ENCODE assay signal across 8 cellular contexts in the genomic region with DNA sequence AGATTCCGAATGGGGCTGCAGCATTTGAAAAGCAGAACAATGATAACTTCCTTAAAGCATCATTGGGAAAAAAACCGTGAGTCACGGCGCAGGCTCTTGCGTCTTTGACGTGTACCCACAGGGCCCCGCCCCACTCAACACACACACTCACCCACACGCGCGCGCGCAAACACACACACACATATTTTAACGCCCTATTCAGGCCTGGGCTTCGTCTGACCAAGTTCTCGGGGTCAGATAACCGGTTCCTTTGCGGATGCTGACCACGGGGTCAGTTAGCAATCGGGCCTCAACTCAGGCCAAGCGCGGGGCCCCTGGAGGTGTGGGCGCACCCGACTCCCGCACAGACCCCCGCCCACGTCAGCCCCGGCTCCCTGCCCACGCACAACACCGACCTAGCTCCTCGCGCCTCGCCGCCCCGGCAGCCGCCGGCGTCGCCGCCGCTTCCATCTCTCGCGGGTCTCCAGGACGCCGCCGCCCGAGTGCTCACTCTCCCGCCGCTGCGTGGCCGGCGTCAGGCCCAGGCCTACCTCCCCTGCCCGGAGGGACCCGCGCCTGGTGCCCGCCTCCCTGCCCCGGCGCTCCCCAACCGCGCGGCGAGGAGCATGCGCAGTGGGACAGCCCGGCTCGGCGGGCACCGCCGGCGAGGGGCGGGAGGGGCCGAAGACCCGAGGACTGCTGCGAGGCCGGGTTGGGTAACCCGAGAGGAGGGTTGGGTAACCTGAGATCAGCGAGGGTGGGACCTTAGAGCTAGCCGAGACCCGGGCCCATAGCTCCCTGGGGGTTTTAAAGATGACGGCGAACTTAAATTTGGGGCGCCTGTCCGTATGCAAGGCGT. TPM values are rescaled to one million over a fixed set of nuclear protein-coding genes. Genes with fewer than 3 reads are reported as not detected.
DNase-seq lines count a peak whose midpoint lies in the region; ATAC-seq and TF ChIP-seq lines count a peak whose summit lies in the region.

A gene (minus strand): TSS at position 609 of the 838 bp plus-strand sequence. CDS start 159 bp downstream, at position 450.

- no peaks in the 10 kb centered on the region for H3K9me3 ChIP-seq in right atrium auricular region
- no peaks in the 10 kb centered on the region for H3K9me3 ChIP-seq in psoas muscle

- DNase-seq in GM13976 (ENCODE audit: low spot score): peak; percentile 86
- DNase-seq in NCI-H1436 treated with DMSO at 0.1 percent for 48 hours (lab: John Stamatoyannopoulos, UW): peak; percentile 83
- DNase-seq in right atrium auricular region (ENCODE audit: low spot score): peak; percentile 98
- peak; percentile 90 to 93 for DNase-seq in psoas muscle

- H3K4me1 ChIP-seq in right atrium auricular region (peaks cover 0 to 4% of the 10 kb centered on the region in 2 donors), psoas muscle (peaks cover 6% of the 10 kb centered on the region), urinary bladder (ENCODE audit: insufficient read depth) (no peaks in the 10 kb centered on the region)

- 0% methylated on average over 61 to 82 of the region's 82 CpGs for WGBS in psoas muscle, 3 donors
- under 1% methylated on average over 82 of the region's 82 CpGs for WGBS in urinary bladder

- ATAC-seq in HG02840 (IDR thresholded peaks at IDR 0.05; ENCODE audit: low FRiP score, unreplicated experiment) (peak; percentile 86), psoas muscle (peak; percentile 92 to 96 (median 95))

- in situ Hi-C loops in GM13976 (cut with MboI; ENCODE audit: low sequenced_read_pairs, unreplicated experiment): no loop called here

- TF ChIP-seq CTCF in GM13976 (IDR thresholded peaks at IDR 0.05; ENCODE audit: borderline replicate concordance, control extremely low read depth, extremely low read depth, insufficient read depth, missing control alignments) (no peak), right atrium auricular region (IDR thresholded peaks at IDR 0.05) (no peak), psoas muscle (IDR thresholded peaks at IDR 0.05) (no peak)

- peak within 1 kb of the TSS; percentile 69 to 88 for H3K4me3 ChIP-seq in right atrium auricular region
- H3K4me3 ChIP-seq in psoas muscle: peak within 1 kb of the TSS; percentile 88
- H3K4me3 ChIP-seq in urinary bladder (ENCODE audit: low read depth, low read length): peak within 1 kb of the TSS; percentile 75

- H3K27ac ChIP-seq in angular gyrus (ENCODE audit: low read depth, low read length): peak within 1 kb of the TSS; percentile 90
- peak within 1 kb of the TSS; percentile 93 to 98 for H3K27ac ChIP-seq in right atrium auricular region
- peak within 1 kb of the TSS; percentile 87 for H3K27ac ChIP-seq in psoas muscle
- peak within 1 kb of the TSS; percentile 93 for H3K27ac ChIP-seq in urinary bladder (ENCODE audit: low read depth)

- intact Hi-C loops in T-helper 1 cell treated with Interleukin-12 subunit alpha and Interleukin-12 subunit beta and Interleukin-4 antibody, amounts not matched to agents 30 ng/mL and 1 ng/mL, for 36 hours (cut with micrococcal nuclease): loop anchor here (1.0 to 5.0 kb wide), 11 partner anchors 37 to 1895 kb away; a partner anchor contains a TSS
- intact Hi-C loops in psoas muscle (cut with DNase I): no loop called here

- H3K36me3 ChIP-seq in right atrium auricular region (no peaks in the 10 kb centered on the region), psoas muscle (ENCODE audit: insufficient read depth in 1 of 2, low read depth in 1 of 2) (no peaks in the 10 kb centered on the region), urinary bladder (ENCODE audit: insufficient read depth) (no peaks in the 10 kb centered on the region)

- H3K27me3 ChIP-seq in right atrium auricular region (no peaks in the 10 kb centered on the region), psoas muscle (ENCODE audit: insufficient read depth in 3 of 3, low read length in 2 of 3) (no peaks in the 10 kb centered on the region)

RNA-seq across cellular contexts. Expression of the gene that starts here (rescaled TPM):
- total RNA-seq in T-helper 1 cell treated with Interleukin-12 subunit alpha and Interleukin-12 subunit beta and Interleukin-4 antibody, amounts not matched to agents 30 ng/mL and 1 ng/mL, for 36 hours: 10.3 and 14.1 TPM in 2 replicates
- total RNA-seq in right atrium auricular region (10 to 100 TPM in 1 of 2 donors, 1 to 10 TPM in 1; 6.9 to 13.2 TPM), psoas muscle (1 to 10 TPM; 2.2 to 4.3 (median 2.6) TPM), urinary bladder (28.3 TPM)
- polyA plus RNA-seq in psoas muscle (1 to 10 TPM; 2.3 to 5.5 (median 3.0) TPM), urinary bladder (12.1 TPM)

Comparison
In these comparisons a context has a peak if more than half of its experiments do, and no peak if none do; other contexts are left out.
1. Peak in every context shown above with its lines: DNase-seq, ATAC-seq, H3K4me3 ChIP-seq and H3K27ac ChIP-seq.